1 cellular context compared by ENCODE assay signal in the genomic region with DNA sequence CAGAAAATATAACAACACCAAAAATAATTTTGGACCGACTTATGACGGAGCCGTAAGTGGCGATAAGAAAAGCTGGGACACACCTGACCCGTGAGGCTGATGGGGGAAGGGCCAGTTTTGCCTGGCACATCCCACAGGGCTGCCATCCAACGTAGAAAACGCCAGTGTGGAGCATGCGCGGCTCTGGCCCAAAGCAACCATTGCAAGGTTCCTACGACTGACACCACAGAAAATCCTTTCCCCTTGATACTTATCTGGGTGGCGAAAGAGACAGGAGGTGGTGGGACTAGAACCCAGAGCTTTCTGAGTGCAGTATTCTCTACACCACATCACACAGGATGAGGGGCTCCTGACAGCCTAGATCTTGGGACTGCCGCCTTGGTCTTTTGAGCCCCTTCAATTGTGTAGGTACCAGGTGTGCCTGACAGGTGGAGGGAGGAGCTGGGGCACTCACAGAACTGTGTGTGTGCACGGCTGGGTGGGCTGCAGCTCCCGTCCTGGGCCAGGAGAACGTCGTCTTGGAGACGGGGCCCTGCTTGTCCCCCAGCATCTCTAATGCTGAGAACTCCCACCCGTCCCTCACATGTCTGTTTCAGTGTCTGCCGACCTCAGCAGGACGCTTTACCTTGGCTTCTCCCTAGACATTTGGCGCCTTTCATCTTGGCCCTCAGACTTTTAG.
TF ChIP-seq lines count a peak whose summit lies in the region.

No MANE protein-coding gene starts in this region.

TF ChIP-seq in K562, 482 proteins besides CTCF, POLR2A, EP300 and RAD21:
- TF ChIP-seq NRF1 (conservative IDR thresholded peaks at IDR 0.05 in 1 of 2, IDR thresholded peaks at IDR 0.05 in 1 of 2) (peak; percentile 19 to 38; a peak in 1 of 4 replicates), TCFL5 (CRISPR knock-in tag; conservative IDR thresholded peaks at IDR 0.05) (no peak)
